8 cellular contexts compared by ENCODE assay signal in the genomic region with DNA sequence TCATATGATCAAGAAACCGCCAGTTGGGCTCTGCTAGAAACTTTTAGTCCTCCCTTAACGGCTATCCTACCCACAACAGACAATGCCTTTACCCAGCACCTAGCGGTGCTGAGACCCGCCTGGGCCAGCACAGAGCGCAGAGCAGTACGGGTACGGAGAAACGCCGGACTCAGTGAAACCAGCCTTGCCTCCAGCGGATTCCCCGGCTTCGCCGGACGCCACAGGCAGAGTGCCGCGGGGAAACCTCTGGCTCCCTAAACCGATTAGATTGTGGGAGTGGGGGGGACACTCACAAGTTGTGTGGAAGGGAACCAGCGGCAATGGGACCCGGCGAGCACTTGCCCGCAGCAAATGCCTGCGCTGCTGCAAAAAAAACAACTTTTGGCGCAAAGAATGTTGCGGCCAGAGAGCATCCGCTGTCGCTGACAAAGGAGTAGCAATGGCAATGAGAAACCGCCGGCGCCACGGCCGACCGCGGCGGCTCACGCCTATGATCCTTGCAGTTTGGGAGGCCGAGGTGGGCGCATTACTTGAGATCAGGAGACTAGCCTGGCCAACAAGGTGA.
DNase-seq lines count a peak whose midpoint lies in the region; ATAC-seq and TF ChIP-seq lines count a peak whose summit lies in the region.

No MANE protein-coding gene starts in this region.

- peak overlapping the region; percentile 12 for H3K4me3 ChIP-seq in kidney epithelial cell (ENCODE audit: low read depth, low read length)

- peaks cover 13% of the 10 kb centered on the region for H3K9me3 Mint-ChIP-seq in activated naive CD4-positive, alpha-beta T cell treated with anti-CD3 and anti-CD28 coated beads, Interleukin-2, amount 10 ng/mL, durations not matched to agents 7 days and 5 days

- peak; percentile 86 for DNase-seq in OCI-M1 (lab: John Stamatoyannopoulos, UW)
- DNase-seq in activated naive CD4-positive, alpha-beta T cell treated with anti-CD3 and anti-CD28 coated beads, Interleukin-2, amount 10 ng/mL, durations not matched to agents 7 days and 5 days = peak; percentile 79
- no peak for DNase-seq in kidney epithelial cell (ENCODE audit: low read depth)
- peak; percentile 37 to 40 for DNase-seq in stimulated activated CD8-positive, alpha-beta memory T cell treated with anti-CD3 and anti-CD28 coated beads, Interleukin-2, amount 100 ng/mL, for 48 hours (ENCODE audit: low read depth in 2 of 2)
- DNase-seq in iPS-NIHi7 (ENCODE audit: extremely low spot score) = no peak
- no peak for DNase-seq in NCI-H1694 (lab: John Stamatoyannopoulos, UW)

- H3K36me3 ChIP-seq in kidney epithelial cell (ENCODE audit: control insufficient read depth, insufficient read depth, low read length) = no peaks in the 10 kb centered on the region

- peaks cover 47% of the 10 kb centered on the region for H3K4me1 Mint-ChIP-seq in activated naive CD4-positive, alpha-beta T cell treated with anti-CD3 and anti-CD28 coated beads, Interleukin-2, amount 10 ng/mL, durations not matched to agents 7 days and 5 days

- ATAC-seq in GM18502 (IDR thresholded peaks at IDR 0.05; ENCODE audit: poor library complexity, unreplicated experiment) = peak; percentile 31
- peak; percentile 22 for ATAC-seq in HG02610 (IDR thresholded peaks at IDR 0.05; ENCODE audit: unreplicated experiment)

- CTCF ChIA-PET in activated naive CD4-positive, alpha-beta T cell treated with anti-CD3 and anti-CD28 coated beads, Interleukin-2, amount 10 ng/mL, durations not matched to agents 7 days and 5 days (lab: Charles Lee) = interaction anchor here (1.1 to 7.6 kb wide), 3 partner anchors 39 to 62 kb away, joined by 3 to 63 read pairs (median 10); no protein-coding TSS in a partner anchor

- TF ChIP-seq CTCF in kidney epithelial cell (IDR thresholded peaks at IDR 0.05; ENCODE audit: insufficient read depth, low read length, poor library complexity, severe bottlenecking) = no peak

- H3K27me3 ChIP-seq in kidney epithelial cell (ENCODE audit: control insufficient read depth, insufficient read depth, low read length) = no peaks in the 10 kb centered on the region

- H3K27me3 Mint-ChIP-seq in activated naive CD4-positive, alpha-beta T cell treated with anti-CD3 and anti-CD28 coated beads, Interleukin-2, amount 10 ng/mL, durations not matched to agents 7 days and 5 days = peaks cover 9% of the 10 kb centered on the region

- H3K36me3 Mint-ChIP-seq in activated naive CD4-positive, alpha-beta T cell treated with anti-CD3 and anti-CD28 coated beads, Interleukin-2, amount 10 ng/mL, durations not matched to agents 7 days and 5 days = peaks cover 24% of the 10 kb centered on the region

- H3K27ac Mint-ChIP-seq in activated naive CD4-positive, alpha-beta T cell treated with anti-CD3 and anti-CD28 coated beads, Interleukin-2, amount 10 ng/mL, durations not matched to agents 7 days and 5 days = peak overlapping the region; percentile 100

- peak overlapping the region; percentile 96 for H3K4me3 Mint-ChIP-seq in activated naive CD4-positive, alpha-beta T cell treated with anti-CD3 and anti-CD28 coated beads, Interleukin-2, amount 10 ng/mL, durations not matched to agents 7 days and 5 days

Comparison
In these comparisons a context has a peak if more than half of its experiments do, and no peak if none do; other contexts are left out.
1. DNase-seq: peak in OCI-M1 (single experiment), activated naive CD4-positive, alpha-beta T cell treated with anti-CD3 and anti-CD28 coated beads, Interleukin-2, amount 10 ng/mL, durations not matched to agents 7 days and 5 days (single experiment) and stimulated activated CD8-positive, alpha-beta memory T cell treated with anti-CD3 and anti-CD28 coated beads, Interleukin-2, amount 100 ng/mL, for 48 hours (2 of 2); none in kidney epithelial cell (single experiment), iPS-NIHi7 (single experiment) and NCI-H1694 (single experiment).